In the genomic region with DNA sequence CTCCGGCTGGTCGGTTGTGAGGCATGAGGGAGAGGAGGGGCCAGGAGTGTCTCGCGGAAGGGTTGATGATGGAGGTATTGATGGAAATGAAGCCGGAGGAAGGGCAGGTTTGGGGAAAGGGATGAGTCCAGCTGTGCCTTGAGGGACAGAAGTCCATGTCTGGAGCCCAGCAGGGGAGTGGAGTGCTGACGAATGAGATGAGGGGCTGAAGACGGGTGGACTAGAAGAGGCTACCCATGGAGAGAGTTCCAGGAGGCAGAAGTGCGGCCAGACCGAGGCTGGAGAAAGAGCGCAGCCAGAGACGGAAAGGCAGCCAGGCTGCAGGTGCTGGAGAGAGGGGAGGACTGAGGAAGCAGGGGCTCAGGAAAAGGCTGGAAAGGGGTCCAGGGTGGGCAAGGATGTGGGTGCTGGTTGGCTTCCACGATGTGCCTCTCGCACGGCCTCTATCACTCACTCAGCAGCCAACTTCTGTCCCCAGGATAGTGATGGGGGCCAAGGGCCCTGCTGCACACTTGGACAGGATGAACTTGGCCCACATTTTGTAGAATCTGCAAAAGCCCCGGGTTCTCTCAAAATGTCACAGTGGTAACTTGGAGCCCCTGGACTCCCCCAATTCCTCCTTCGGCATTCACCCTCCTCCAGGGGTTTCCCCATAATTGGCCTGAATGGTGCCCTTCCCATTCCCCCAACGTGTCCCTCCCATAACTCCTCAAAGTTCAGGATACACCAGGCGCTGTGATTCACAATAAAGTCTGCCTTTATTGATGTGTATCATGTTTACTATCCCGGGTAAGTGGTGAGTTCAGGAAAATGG, we compare ENCODE assay signal across 8 cellular contexts. TPM values are rescaled to one million over a fixed set of nuclear protein-coding genes. Genes with fewer than 3 reads are reported as not detected.
DNase-seq lines count a peak whose midpoint lies in the region; ATAC-seq, FAIRE-seq and TF ChIP-seq lines count a peak whose summit lies in the region.

No MANE protein-coding gene starts in this region.

- peak overlapping the region; percentile 89 for H3K27ac Mint-ChIP-seq in activated naive CD4-positive, alpha-beta T cell treated with anti-CD3 and anti-CD28 coated beads, Interleukin-2, amount 10 ng/mL, durations not matched to agents 7 days and 5 days

- in situ Hi-C loops in astrocyte of the spinal cord (cut with HindIII; ENCODE audit: low sequenced_read_pairs) = no loop called here

- H3K4me1 Mint-ChIP-seq in activated naive CD4-positive, alpha-beta T cell treated with anti-CD3 and anti-CD28 coated beads, Interleukin-2, amount 10 ng/mL, durations not matched to agents 7 days and 5 days = peaks cover 29% of the 10 kb centered on the region

- H3K27me3 Mint-ChIP-seq in activated naive CD4-positive, alpha-beta T cell treated with anti-CD3 and anti-CD28 coated beads, Interleukin-2, amount 10 ng/mL, durations not matched to agents 7 days and 5 days = peaks cover 15% of the 10 kb centered on the region

- ATAC-seq in HG03442 (IDR thresholded peaks at IDR 0.05; ENCODE audit: unreplicated experiment) = no peak

- WGBS in lower leg skin, 2 donors = 31 to 39% methylated on average over 19 of the region's 19 CpGs

- H3K9me3 Mint-ChIP-seq in activated naive CD4-positive, alpha-beta T cell treated with anti-CD3 and anti-CD28 coated beads, Interleukin-2, amount 10 ng/mL, durations not matched to agents 7 days and 5 days = no peaks in the 10 kb centered on the region

- no peak for FAIRE-seq in RCC 7860 (lab: Jason Lieb, UNC)

- H3K36me3 Mint-ChIP-seq in activated naive CD4-positive, alpha-beta T cell treated with anti-CD3 and anti-CD28 coated beads, Interleukin-2, amount 10 ng/mL, durations not matched to agents 7 days and 5 days = peaks cover 22% of the 10 kb centered on the region

- no peak for DNase-seq in activated naive CD4-positive, alpha-beta T cell treated with anti-CD3 and anti-CD28 coated beads, Interleukin-2, amount 10 ng/mL, durations not matched to agents 7 days and 5 days
- DNase-seq in activated naive CD4-positive, alpha-beta T cell (lab: John Stamatoyannopoulos, UW) = no peak
- DNase-seq in astrocyte of the spinal cord (ENCODE audit: low read depth, low spot score) (no peak), lower leg skin (ENCODE audit: low spot score in 2 of 2) (no peak), ureter (ENCODE audit: low spot score) (peak; percentile 43), RCC 7860 (ENCODE audit: low spot score) (no peak)
- no peak for DNase-seq in stimulated activated CD4-positive, alpha-beta T cell treated with anti-CD3 and anti-CD28 coated beads, Interleukin-1b, Interleukin-23, amount 100 ng/mL, for 48 hours

- H3K4me3 Mint-ChIP-seq in activated naive CD4-positive, alpha-beta T cell treated with anti-CD3 and anti-CD28 coated beads, Interleukin-2, amount 10 ng/mL, durations not matched to agents 7 days and 5 days = peak overlapping the region; percentile 81

- TF ChIP-seq CTCF in astrocyte of the spinal cord (IDR thresholded peaks at IDR 0.05; ENCODE audit: low read depth, low read length) = no peak
- peak in 1 of 3 donors; percentile 6 for TF ChIP-seq CTCF in lower leg skin (IDR thresholded peaks at IDR 0.05)

- TF ChIP-seq POLR2A in lower leg skin (IDR thresholded peaks at IDR 0.05) = no peak

- intact Hi-C loops in lower leg skin (cut with DNase I; ENCODE audit: low total_unique reads) = no loop called here

- peak overlapping the region; percentile 91 for H3K4me3 ChIP-seq in astrocyte of the spinal cord (ENCODE audit: low read depth, low read length)
- peak overlapping the region; percentile 83 for H3K4me3 ChIP-seq in lower leg skin (ENCODE audit: low read depth, poor library complexity, severe bottlenecking)

- CTCF ChIA-PET in activated naive CD4-positive, alpha-beta T cell treated with anti-CD3 and anti-CD28 coated beads, Interleukin-2, amount 10 ng/mL, durations not matched to agents 7 days and 5 days (lab: Charles Lee) = interaction anchor here (1.0 to 1.7 kb wide), 5 partner anchors 8 to 44 kb away, joined by 3 to 8 read pairs (median 3); no protein-coding TSS in a partner anchor

RNA-seq across cellular contexts. Expression of a gene that starts 0.6 kb away (rescaled TPM):
- total RNA-seq in lower leg skin (100 to 1,000 TPM; 148 to 240 (median 177) TPM), ureter (191 TPM)

RNA-seq across cellular contexts. Expression of a gene that starts 7.0 kb away (rescaled TPM):
- total RNA-seq in lower leg skin (10 to 100 TPM; 54.4 to 85.7 (median 68.6) TPM), ureter (4.0 TPM)

RNA-seq across cellular contexts. Expression of a gene that starts 7.3 kb away (rescaled TPM):
- 10 to 100 TPM; 22.7 to 47.6 (median 25.4) TPM for total RNA-seq in lower leg skin
- 103 TPM for total RNA-seq in ureter

RNA-seq across cellular contexts. Expression of a gene that starts 58.7 kb away (rescaled TPM):
- under 1 TPM in 3 of 4 donors, not detected in 1; 0.11 to 0.71 (median 0.27) TPM for total RNA-seq in lower leg skin
- total RNA-seq in ureter = 0.55 TPM

Comparison
In these comparisons a context has a peak if more than half of its experiments do, and no peak if none do; other contexts are left out.
1. RNA of a gene that starts 7.0 kb away (total RNA-seq): 54.4 to 85.7 TPM in lower leg skin; 4.0 TPM in ureter (single experiment); every median in the first group is over 10 times any median in the second.